31 cellular contexts compared by ENCODE assay signal in genomic region chr4:138014664-138015288, GRCh38.
"Had no signal": no experiment of that assay in that cellular context is flagged by ENCODE, and none has a peak within 500 bp of the region (broad histone marks: within the 10 kb centered on the region; RNA-seq: fewer than 3 reads in every experiment).

No MANE protein-coding gene starts in this region.

- H3K4me3 Mint-ChIP-seq: immature natural killer cell; naive thymus-derived CD8-positive, alpha-beta T cell; nephron; neural crest cell; stimulated activated naive CD8-positive, alpha-beta T cell treated with anti-CD3 and anti-CD28 coated beads, Interleukin-15, Interleukin-2, amounts not matched to agents 100 ng/mL and 50 ng/mL, for 24 hours had no signal

- H3K27ac ChIP-seq: left lung, pancreas, prostate gland, skin epidermis, suprapubic skin, thoracic aorta, tibial artery, upper lobe of right lung had no signal

- H3K36me3 Mint-ChIP-seq: immature natural killer cell; naive thymus-derived CD8-positive, alpha-beta T cell had no signal

- H3K36me3 ChIP-seq: left lung, pancreas, prostate gland, suprapubic skin, thoracic aorta, tibial artery, upper lobe of right lung had no signal

- DNase-seq: hypothalamus; immature natural killer cell; kidney; left colon; left lung; mesendoderm; midbrain; mucosa of descending colon; naive thymus-derived CD8-positive, alpha-beta T cell; nucleus accumbens; pancreas; posterior cingulate gyrus; retina; right cardiac atrium; stimulated activated CD4-positive, alpha-beta T cell treated with anti-CD3 and anti-CD28 coated beads, Interleukin-12 subunit alpha, Interleukin-12 subunit beta, amount 100 ng/mL, for 4 hours; stimulated activated CD4-positive, alpha-beta T cell treated with anti-CD3 and anti-CD28 coated beads, Interleukin-15, amount 100 ng/mL, for 24 hours; stimulated activated CD4-positive, alpha-beta T cell treated with anti-CD3 and anti-CD28 coated beads, Interleukin-2, amount 100 ng/mL, for 24 hours; stimulated activated CD4-positive, alpha-beta T cell treated with anti-CD3 and anti-CD28 coated beads, Interleukin-4, amount 100 ng/mL, for 1 hour; stimulated activated naive CD4-positive, alpha-beta T cell; tibial artery; trophoblast cell; upper lobe of right lung had no signal

- H3K9me3 ChIP-seq: mucosa of descending colon, pancreas, prostate gland, suprapubic skin, thoracic aorta, tibial artery, upper lobe of right lung had no signal

- H3K27ac Mint-ChIP-seq: immature natural killer cell; naive thymus-derived CD8-positive, alpha-beta T cell; stimulated activated naive CD8-positive, alpha-beta T cell treated with anti-CD3 and anti-CD28 coated beads, Interleukin-15, Interleukin-2, amounts not matched to agents 100 ng/mL and 50 ng/mL, for 24 hours had no signal

- H3K27me3 Mint-ChIP-seq: naive thymus-derived CD8-positive, alpha-beta T cell; stimulated activated naive CD8-positive, alpha-beta T cell treated with anti-CD3 and anti-CD28 coated beads, Interleukin-15, Interleukin-2, amounts not matched to agents 100 ng/mL and 50 ng/mL, for 24 hours had no signal

- H3K4me1 Mint-ChIP-seq: immature natural killer cell; naive thymus-derived CD8-positive, alpha-beta T cell; neural crest cell had no signal

- H3K4me1 ChIP-seq: left lung, pancreas, prostate gland, suprapubic skin, upper lobe of right lung had no signal

- H3K9me3 Mint-ChIP-seq: nephron; neural crest cell; stimulated activated naive CD8-positive, alpha-beta T cell treated with anti-CD3 and anti-CD28 coated beads, Interleukin-15, Interleukin-2, amounts not matched to agents 100 ng/mL and 50 ng/mL, for 24 hours had no signal

- ATAC-seq: left colon; left lung; mucosa of descending colon; naive thymus-derived CD8-positive, alpha-beta T cell; pancreas; right cardiac atrium; sciatic nerve; upper lobe of right lung had no signal

- H3K4me3 ChIP-seq: left lung, lung, mucosa of descending colon, pancreas, prostate gland, skin epidermis, suprapubic skin, thoracic aorta, tibial artery, upper lobe of right lung had no signal

- H3K27me3 ChIP-seq: left lung, pancreas, suprapubic skin, tibial artery, upper lobe of right lung had no signal
